1 cellular context compared by ENCODE assay signal in genomic region chr7:111763221-111763791, GRCh38.
TF ChIP-seq lines count a peak whose summit lies in the region.

No MANE protein-coding gene starts in this region.

TF ChIP-seq in HCT116, 20 proteins besides CTCF, POLR2A, EP300 and RAD21 (continued from another document):
- TF ChIP-seq ZNF274 (IDR thresholded peaks at IDR 0.05; ENCODE audit: low read depth, low read length) (no peak), CBX3 (IDR thresholded peaks at IDR 0.05; ENCODE audit: low read depth) (no peak)
